Comparison of ENCODE assay signal across 19 cellular contexts in the genomic region with DNA sequence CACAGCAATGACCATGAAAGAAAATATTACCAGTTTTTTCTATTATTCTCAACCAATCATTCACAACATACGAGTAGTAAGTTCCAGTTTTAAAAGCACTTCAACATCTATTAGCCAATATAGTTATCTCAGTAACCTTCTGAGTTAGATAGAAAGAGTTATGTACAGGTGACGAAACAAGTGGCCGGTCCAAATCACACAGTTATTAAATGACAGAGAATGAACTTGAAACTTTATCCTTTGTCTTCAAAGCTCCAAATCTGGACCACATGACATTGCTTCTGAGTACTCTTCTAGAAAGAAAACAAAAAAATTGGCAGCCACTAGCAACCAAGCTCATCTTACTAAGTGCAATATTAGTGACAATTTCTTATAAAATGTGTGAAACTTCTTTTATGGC.
"Had no signal": no experiment of that assay in that cellular context is flagged by ENCODE, and none has a peak within 500 bp of the region (broad histone marks: within the 10 kb centered on the region; RNA-seq: fewer than 3 reads in every experiment).

No MANE protein-coding gene starts in this region.

- H3K27ac ChIP-seq: SJSA1, SK-N-MC had no signal

- DNase-seq: IMR-90, Kasumi-1, KG1, MM.1S, NCI-H1436, NCI-H187, NCI-H2081, NCI-H2107, NCI-H2171 treated with DMSO at 0.1 percent for 48 hours, NCI-H345, NCI-H446 treated with DMSO at 0.1 percent for 48 hours, NCI-H510A treated with DMSO at 0.1 percent for 48 hours, NCI-H526, NCI-H82, Right ventricle myocardium superior, RPMI8226, SIG-M5 had no signal

- H3K4me3 ChIP-seq: SJSA1, SK-N-MC had no signal

- H3K27me3 ChIP-seq: SJSA1 had no signal

- H3K9me3 ChIP-seq: SJSA1 had no signal

- H3K36me3 ChIP-seq: SJSA1 had no signal

- H3K4me1 ChIP-seq: SJSA1 had no signal
